Comparison of ENCODE assay signal across 8 cellular contexts in genomic region chr5:160508780-160509361, GRCh38.
DNase-seq lines count a peak whose midpoint lies in the region; ATAC-seq, FAIRE-seq and TF ChIP-seq lines count a peak whose summit lies in the region.

No MANE protein-coding gene starts in this region.

- H3K9me3 ChIP-seq in right cardiac atrium (ENCODE audit: control insufficient read depth, low read length) (no peaks in the 10 kb centered on the region), gastrocnemius medialis (no peaks in the 10 kb centered on the region)

- intact Hi-C loops in right cardiac atrium (cut with DNase I) = loop anchor here in 1 of 4 donors (10.0 kb wide), 1 partner anchor 74 kb away; no protein-coding TSS in a partner anchor
- intact Hi-C loops in gastrocnemius medialis (cut with DNase I; ENCODE audit: low total_unique reads) = no loop called here

- H3K36me3 ChIP-seq in gastrocnemius medialis = no peaks in the 10 kb centered on the region

- TF ChIP-seq POLR2A in GM12892 (IDR thresholded peaks at IDR 0.05; ENCODE audit: low read depth, low read length) (no peak), gastrocnemius medialis (IDR thresholded peaks at IDR 0.05) (no peak)

- WGBS in right cardiac atrium = 6% methylated on average over 9 of the region's 9 CpGs

- no peak overlapping the region for H3K4me3 ChIP-seq in right cardiac atrium (ENCODE audit: low read length)
- no peak overlapping the region for H3K4me3 ChIP-seq in gastrocnemius medialis

- H3K27me3 ChIP-seq in right cardiac atrium (ENCODE audit: control insufficient read depth, insufficient read depth) (no peaks in the 10 kb centered on the region), gastrocnemius medialis (peaks cover 0 to 2% (median 0%) of the 10 kb centered on the region in 3 donors)

- TF ChIP-seq CTCF in 22Rv1 (IDR thresholded peaks at IDR 0.05) (peak; percentile 85), gastrocnemius medialis (IDR thresholded peaks at IDR 0.05 in 4 of 5, conservative IDR thresholded peaks at IDR 0.05 in 1 of 5) (peak; percentile 66 to 86 (median 75))

- H3K27ac ChIP-seq in 22Rv1 = no peak overlapping the region
- H3K27ac ChIP-seq in angular gyrus (ENCODE audit: low read depth, low read length) = peak overlapping the region; percentile 27
- no peak overlapping the region for H3K27ac ChIP-seq in right cardiac atrium (ENCODE audit: low read length)
- H3K27ac ChIP-seq in gastrocnemius medialis = no peak overlapping the region

- ATAC-seq in HG02798 (IDR thresholded peaks at IDR 0.05; ENCODE audit: poor library complexity, unreplicated experiment) = peak; percentile 84
- ATAC-seq in right cardiac atrium = peak; percentile 83 to 89
- ATAC-seq in gastrocnemius medialis = peak; percentile 76 to 88

- DNase-seq in GM12892 (ENCODE audit: insufficient read length) (peak; percentile 43), NCI-H1105 treated with DMSO at 0.1 percent for 48 hours (lab: John Stamatoyannopoulos, UW) (peak; percentile 45), T-helper 1 cell (peak; percentile 14 to 87 (median 42)), right cardiac atrium (peak in 2 of 3 donors; percentile 37 to 63), gastrocnemius medialis (peak; percentile 16 to 24)

- H3K4me1 ChIP-seq in right cardiac atrium (ENCODE audit: control insufficient read depth, insufficient read depth, low read length) (no peaks in the 10 kb centered on the region), gastrocnemius medialis (no peaks in the 10 kb centered on the region)

- in situ Hi-C loops in gastrocnemius medialis (cut with MboI; ENCODE audit: low sequenced_read_pairs in 4 of 4) = no loop called here

- peak; percentile 96 for FAIRE-seq in GM12892 (lab: Jason Lieb, UNC)
